In the genomic region with DNA sequence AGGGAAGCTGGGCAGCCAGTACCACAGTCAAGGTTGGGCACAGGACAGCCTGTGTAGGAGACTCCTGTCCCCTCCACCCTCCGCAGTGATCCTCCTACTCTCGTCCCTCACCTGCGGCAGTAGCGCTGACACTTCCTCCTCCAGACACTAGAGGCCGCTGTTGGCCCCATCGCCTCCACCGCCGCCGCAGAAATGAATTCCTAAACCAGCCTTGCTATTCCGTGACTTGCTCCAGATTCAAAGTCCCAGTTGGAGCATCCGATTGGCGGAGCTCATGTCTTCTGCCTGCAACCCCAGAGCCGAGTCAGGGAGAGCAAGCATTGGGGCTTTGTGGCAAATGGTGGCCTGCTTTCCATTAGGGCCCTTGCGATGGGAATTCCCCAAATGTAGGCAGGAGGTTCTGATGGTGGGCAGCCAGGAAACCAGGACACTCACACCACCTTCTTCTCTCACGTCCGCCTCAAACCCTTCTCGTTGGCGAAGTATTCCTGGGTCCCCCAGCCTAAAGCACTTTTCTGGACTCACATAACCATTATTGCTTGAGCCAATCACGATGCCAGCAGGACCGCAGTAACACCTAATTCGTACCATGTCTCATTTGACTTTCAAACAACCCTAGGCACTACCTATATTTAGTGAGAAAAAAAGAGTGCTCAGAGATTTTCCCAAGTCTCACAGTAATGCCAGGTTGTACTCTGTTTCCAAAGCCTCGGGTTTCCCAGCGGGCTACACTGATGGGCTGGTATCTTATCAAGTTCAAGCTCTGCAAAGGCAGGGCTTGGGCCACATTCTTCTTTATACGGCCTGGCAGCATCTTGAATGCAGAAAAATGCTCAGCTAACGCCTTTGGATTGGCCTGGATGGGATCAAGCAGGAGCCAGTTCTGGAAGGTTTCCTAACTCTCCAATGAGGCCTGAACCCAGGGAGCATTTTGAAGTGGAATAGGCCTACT, we compare ENCODE assay signal across 2 cellular contexts.
TF ChIP-seq lines count a peak whose summit lies in the region.

No MANE protein-coding gene starts in this region.

TF ChIP-seq in Ishikawa, 13 proteins besides CTCF, POLR2A, EP300 and RAD21:
- TF ChIP-seq YY1 (IDR thresholded peaks at IDR 0.05; ENCODE audit: low read depth) = no peak
- TF ChIP-seq TAF1 (IDR thresholded peaks at IDR 0.05; ENCODE audit: low read depth) = no peak
- TF ChIP-seq TCF12 (IDR thresholded peaks at IDR 0.05; ENCODE audit: low read depth) = no peak
- TF ChIP-seq ZBTB7A (IDR thresholded peaks at IDR 0.05; ENCODE audit: low read depth) = no peak
- no peak for TF ChIP-seq EGR1 (IDR thresholded peaks at IDR 0.05)
- no peak for TF ChIP-seq NFIC (IDR thresholded peaks at IDR 0.05)

TF ChIP-seq in neural cell, 6 proteins besides CTCF, POLR2A, EP300 and RAD21:
- TF ChIP-seq MXI1 (conservative IDR thresholded peaks at IDR 0.05; ENCODE audit: poor library complexity, severe bottlenecking) = peak; percentile 35
- TF ChIP-seq SMC3 (conservative IDR thresholded peaks at IDR 0.05; ENCODE audit: poor library complexity) = peak; percentile 86
- TF ChIP-seq, protein P1, sequence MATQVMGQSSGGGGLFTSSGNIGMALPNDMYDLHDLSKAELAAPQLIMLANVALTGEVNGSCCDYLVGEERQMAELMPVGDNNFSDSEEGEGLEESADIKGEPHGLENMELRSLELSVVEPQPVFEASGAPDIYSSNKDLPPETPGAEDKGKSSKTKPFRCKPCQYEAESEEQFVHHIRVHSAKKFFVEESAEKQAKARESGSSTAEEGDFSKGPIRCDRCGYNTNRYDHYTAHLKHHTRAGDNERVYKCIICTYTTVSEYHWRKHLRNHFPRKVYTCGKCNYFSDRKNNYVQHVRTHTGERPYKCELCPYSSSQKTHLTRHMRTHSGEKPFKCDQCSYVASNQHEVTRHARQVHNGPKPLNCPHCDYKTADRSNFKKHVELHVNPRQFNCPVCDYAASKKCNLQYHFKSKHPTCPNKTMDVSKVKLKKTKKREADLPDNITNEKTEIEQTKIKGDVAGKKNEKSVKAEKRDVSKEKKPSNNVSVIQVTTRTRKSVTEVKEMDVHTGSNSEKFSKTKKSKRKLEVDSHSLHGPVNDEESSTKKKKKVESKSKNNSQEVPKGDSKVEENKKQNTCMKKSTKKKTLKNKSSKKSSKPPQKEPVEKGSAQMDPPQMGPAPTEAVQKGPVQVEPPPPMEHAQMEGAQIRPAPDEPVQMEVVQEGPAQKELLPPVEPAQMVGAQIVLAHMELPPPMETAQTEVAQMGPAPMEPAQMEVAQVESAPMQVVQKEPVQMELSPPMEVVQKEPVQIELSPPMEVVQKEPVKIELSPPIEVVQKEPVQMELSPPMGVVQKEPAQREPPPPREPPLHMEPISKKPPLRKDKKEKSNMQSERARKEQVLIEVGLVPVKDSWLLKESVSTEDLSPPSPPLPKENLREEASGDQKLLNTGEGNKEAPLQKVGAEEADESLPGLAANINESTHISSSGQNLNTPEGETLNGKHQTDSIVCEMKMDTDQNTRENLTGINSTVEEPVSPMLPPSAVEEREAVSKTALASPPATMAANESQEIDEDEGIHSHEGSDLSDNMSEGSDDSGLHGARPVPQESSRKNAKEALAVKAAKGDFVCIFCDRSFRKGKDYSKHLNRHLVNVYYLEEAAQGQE (IDR thresholded peaks at IDR 0.05; ENCODE audit: borderline replicate concordance) = no peak
